ENCODE assay signal across 16 cellular contexts in the genomic region with DNA sequence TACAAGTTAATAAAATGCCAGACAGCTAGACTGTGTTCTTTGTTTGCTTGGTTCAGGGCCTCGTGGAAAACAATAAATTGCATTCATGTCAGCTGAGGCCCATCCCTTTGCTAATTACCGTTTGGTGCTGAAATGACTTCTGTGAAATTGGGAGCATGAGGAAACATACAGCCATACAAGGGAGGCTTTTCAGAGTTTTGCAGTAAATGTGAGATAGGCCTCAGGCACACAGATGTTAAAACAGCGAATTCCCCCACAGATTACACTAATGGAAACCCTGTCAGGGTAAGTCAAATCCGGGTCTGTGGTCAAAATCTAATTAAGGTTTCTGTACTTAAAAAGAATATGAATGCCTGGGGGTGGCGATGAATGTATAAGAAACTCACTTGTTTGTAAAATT.
A peak's percentile ranks its signal among the peaks of the same experiment; 100 is the strongest.
DNase-seq lines count a peak whose midpoint lies in the region; ATAC-seq and TF ChIP-seq lines count a peak whose summit lies in the region.
"Had no signal": no experiment of that assay in that cellular context is flagged by ENCODE, and none has a peak within 500 bp of the region (broad histone marks: within the 10 kb centered on the region; RNA-seq: fewer than 3 reads in every experiment).

No MANE protein-coding gene starts in this region.

- H2AFZ ChIP-seq in MM.1S (ENCODE audit: low read length), result no peak overlapping the region

- DNase-seq in MM.1S (peak; percentile 68), SW480 (ENCODE audit: low spot score) (peak; percentile 60), germinal center (ENCODE audit: low spot score) (no peak)
- DNase-seq in activated CD8-positive, alpha-beta T cell treated with anti-CD3 and anti-CD28 coated beads for 36 hours, result no peak
- DNase-seq in activated effector memory CD4-positive, alpha-beta T cell treated with anti-CD3 and anti-CD28 coated beads, Interleukin-2, amount 50 U/mL, for 16 hours, result no peak
- DNase-seq: activated CD8-positive, alpha-beta memory T cell treated with anti-CD3 and anti-CD28 coated beads, Interleukin-2, amount 10 ng/mL, durations not matched to agents 7 days and 5 days; activated effector memory CD4-positive, alpha-beta T cell treated with Interleukin-2 at 50 U/mL for 16 hours; central memory CD4-positive, alpha-beta T cell; kidney glomerular epithelial cell; mucosa of descending colon; SHP77 treated with DMSO at 0.1 percent for 48 hours; stimulated activated CD4-positive, alpha-beta T cell treated with anti-CD3 and anti-CD28 coated beads, Interleukin-1b, Interleukin-23, amount 100 ng/mL, for 48 hours had no signal

- TF ChIP-seq CTCF in MM.1S (IDR thresholded peaks at IDR 0.05; ENCODE audit: low read length), result no peak
- TF ChIP-seq CTCF in activated CD8-positive, alpha-beta T cell treated with anti-CD3 and anti-CD28 coated beads for 36 hours (IDR thresholded peaks at IDR 0.05), result no peak

- H4K20me1 ChIP-seq in BLaER1 treated with 17β-estradiol and CSF1 and Interleukin-3, amounts not matched to agents 10 nM and 100 nM, result no peaks in the 10 kb centered on the region
- no peaks in the 10 kb centered on the region for H4K20me1 ChIP-seq in MM.1S (ENCODE audit: insufficient read depth, low read length)

- no peak overlapping the region for H3K27ac Mint-ChIP-seq in activated CD8-positive, alpha-beta T cell treated with anti-CD3 and anti-CD28 coated beads for 36 hours
- H3K27ac Mint-ChIP-seq: activated CD8-positive, alpha-beta memory T cell treated with anti-CD3 and anti-CD28 coated beads, Interleukin-2, amount 10 ng/mL, durations not matched to agents 7 days and 5 days had no signal

- no peaks in the 10 kb centered on the region for H3K9me3 ChIP-seq in BLaER1 treated with 17β-estradiol and CSF1 and Interleukin-3, amounts not matched to agents 10 nM and 100 nM (replicated peaks in 1 of 11)
- H3K9me3 ChIP-seq in MM.1S (replicated peaks; ENCODE audit: insufficient read depth, low read length) (no peaks in the 10 kb centered on the region), mesodermal cell (ENCODE audit: control insufficient read depth, low read length) (no peaks in the 10 kb centered on the region)
- H3K9me3 ChIP-seq: mucosa of descending colon, vagina had no signal

- POLR2A ChIA-PET in activated CD8-positive, alpha-beta T cell treated with anti-CD3 and anti-CD28 coated beads for 36 hours (lab: Charles Lee), result no interaction called here

- H3K27me3 ChIP-seq in BLaER1 treated with 17β-estradiol and CSF1 and Interleukin-3, amounts not matched to agents 10 nM and 100 nM, result no peaks in the 10 kb centered on the region; a peak in 1 of 22 replicates
- no peaks in the 10 kb centered on the region for H3K27me3 ChIP-seq in MM.1S (replicated peaks; ENCODE audit: insufficient read depth, low read length)
- H3K27me3 ChIP-seq: vagina had no signal

- H3K4me3 Mint-ChIP-seq in activated CD8-positive, alpha-beta T cell treated with anti-CD3 and anti-CD28 coated beads for 36 hours, result no peak overlapping the region
- H3K4me3 Mint-ChIP-seq: activated CD8-positive, alpha-beta memory T cell treated with anti-CD3 and anti-CD28 coated beads, Interleukin-2, amount 10 ng/mL, durations not matched to agents 7 days and 5 days had no signal

- H3K4me3 ChIP-seq in BLaER1 treated with 17β-estradiol and CSF1 and Interleukin-3, amounts not matched to agents 10 nM and 100 nM, result no peak overlapping the region
- H3K4me3 ChIP-seq in MM.1S (ENCODE audit: low read length) (no peak overlapping the region), mesodermal cell (ENCODE audit: extremely low read depth, insufficient read depth, low read length, poor library complexity, severe bottlenecking) (no peak overlapping the region)
- H3K4me3 ChIP-seq: mucosa of descending colon, vagina had no signal

- H3K4me1 Mint-ChIP-seq in activated CD8-positive, alpha-beta T cell treated with anti-CD3 and anti-CD28 coated beads for 36 hours (ENCODE audit: low read depth), result peaks cover 18% of the 10 kb centered on the region

- peaks cover 36 to 57% (median 45%) of the 10 kb centered on the region in 10 experiments for H3K4me1 ChIP-seq in BLaER1 treated with 17β-estradiol and CSF1 and Interleukin-3, amounts not matched to agents 10 nM and 100 nM
- H3K4me1 ChIP-seq in MM.1S (ENCODE audit: low read length) (peaks cover 31% of the 10 kb centered on the region), mesodermal cell (ENCODE audit: control insufficient read depth, insufficient read depth, low read length, poor library complexity, severe bottlenecking) (peaks cover 4% of the 10 kb centered on the region)

- peaks cover 19% of the 10 kb centered on the region for H3K27me3 Mint-ChIP-seq in activated CD8-positive, alpha-beta T cell treated with anti-CD3 and anti-CD28 coated beads for 36 hours

- H3K9me2 ChIP-seq in MM.1S (replicated peaks; ENCODE audit: insufficient read depth, low read length), result no peaks in the 10 kb centered on the region

- no peaks in the 10 kb centered on the region for H3K36me3 ChIP-seq in BLaER1 treated with 17β-estradiol and CSF1 and Interleukin-3, amounts not matched to agents 10 nM and 100 nM
- no peaks in the 10 kb centered on the region for H3K36me3 ChIP-seq in MM.1S (replicated peaks; ENCODE audit: insufficient read depth, low read length)
- H3K36me3 ChIP-seq in mesodermal cell (ENCODE audit: control insufficient read depth, insufficient read depth, low read length), result no peaks in the 10 kb centered on the region
- H3K36me3 ChIP-seq: vagina had no signal

- peak overlapping the region in 10 of 11 experiments; percentile 6 to 93 (median 47); a peak in 14 of 22 replicates for H3K4me2 ChIP-seq in BLaER1 treated with 17β-estradiol and CSF1 and Interleukin-3, amounts not matched to agents 10 nM and 100 nM
- H3K4me2 ChIP-seq in MM.1S (ENCODE audit: low read depth, low read length), result 0 out of 2 replicates have a peak overlapping the region, but pooled peaks have one; percentile 18

- intact Hi-C loops in activated CD8-positive, alpha-beta T cell treated with anti-CD3 and anti-CD28 coated beads for 36 hours (cut with micrococcal nuclease), result no loop called here

- WGBS in mesodermal cell (ENCODE audit: insufficient coverage in 2 of 2), 2 experiments, result 69 to 71% methylated on average over 2 to 3 of the region's 5 CpGs

- no peaks in the 10 kb centered on the region for H3K36me3 Mint-ChIP-seq in activated CD8-positive, alpha-beta T cell treated with anti-CD3 and anti-CD28 coated beads for 36 hours (ENCODE audit: low read depth)
- H3K36me3 Mint-ChIP-seq: activated CD8-positive, alpha-beta memory T cell treated with anti-CD3 and anti-CD28 coated beads, Interleukin-2, amount 10 ng/mL, durations not matched to agents 7 days and 5 days had no signal

- no peaks in the 10 kb centered on the region for H3K9me3 Mint-ChIP-seq in activated CD8-positive, alpha-beta T cell treated with anti-CD3 and anti-CD28 coated beads for 36 hours

- H3K27ac ChIP-seq in BLaER1 treated with 17β-estradiol and CSF1 and Interleukin-3, amounts not matched to agents 10 nM and 100 nM, result no peak overlapping the region
- H3K27ac ChIP-seq in MM.1S (ENCODE audit: low read length) (no peak overlapping the region; the same call in 1 of the 2 replicates), mesodermal cell (ENCODE audit: low read depth, low read length, severe bottlenecking) (peak overlapping the region; percentile 66)
- H3K27ac ChIP-seq: vagina had no signal

- CTCF ChIA-PET in activated CD8-positive, alpha-beta T cell treated with anti-CD3 and anti-CD28 coated beads for 36 hours (lab: Charles Lee), result interaction anchor here (1.6 kb wide), 1 partner anchor 9 kb away, joined by 5 read pairs; no protein-coding TSS in a partner anchor

- peaks cover 18% of the 10 kb centered on the region for H3F3A ChIP-seq in MM.1S (ENCODE audit: insufficient read depth, low read length)

- H3K79me2 ChIP-seq in MM.1S (ENCODE audit: low read length), result no peaks in the 10 kb centered on the region

- ATAC-seq in GM19395 (IDR thresholded peaks at IDR 0.05; ENCODE audit: unreplicated experiment), result no peak
- ATAC-seq in activated CD8-positive, alpha-beta T cell treated with anti-CD3 and anti-CD28 coated beads for 36 hours, result no peak
- ATAC-seq: activated CD8-positive, alpha-beta memory T cell treated with anti-CD3 and anti-CD28 coated beads, Interleukin-2, amount 10 ng/mL, durations not matched to agents 7 days and 5 days; mucosa of descending colon had no signal

- no peak overlapping the region for H3K9ac ChIP-seq in BLaER1 treated with 17β-estradiol and CSF1 and Interleukin-3, amounts not matched to agents 10 nM and 100 nM
- no peak overlapping the region for H3K9ac ChIP-seq in MM.1S (ENCODE audit: low read length)

Comparison
In these comparisons a context has a peak if more than half of its experiments do, and no peak if none do; other contexts are left out.
1. DNase-seq: peak in MM.1S (single experiment) and SW480 (single experiment); none in activated CD8-positive, alpha-beta T cell treated with anti-CD3 and anti-CD28 coated beads for 36 hours (single experiment), germinal center (single experiment) and activated effector memory CD4-positive, alpha-beta T cell treated with anti-CD3 and anti-CD28 coated beads, Interleukin-2, amount 50 U/mL, for 16 hours (single experiment).